14 cellular contexts compared by ENCODE assay signal in genomic region chr13:110989331-110989730, GRCh38.
"Had no signal": no experiment of that assay in that cellular context is flagged by ENCODE, and none has a peak within 500 bp of the region (broad histone marks: within the 10 kb centered on the region; RNA-seq: fewer than 3 reads in every experiment).

No MANE protein-coding gene starts in this region.

- H3K27ac Mint-ChIP-seq: activated CD4-positive, alpha-beta memory T cell treated with anti-CD3 and anti-CD28 coated beads, Interleukin-2, amount 10 ng/mL, durations not matched to agents 7 days and 5 days; activated CD4-positive, alpha-beta T cell treated with anti-CD3 and anti-CD28 coated beads for 36 hours; memory B cell; stimulated activated naive CD8-positive, alpha-beta T cell treated with anti-CD3 and anti-CD28 coated beads, Interleukin-15, amount 100 ng/mL, for 72 hours; T-cell had no signal

- H3K4me3 ChIP-seq: testis had no signal

- H3K27ac ChIP-seq: foreskin keratinocyte, testis, WERI-Rb-1 had no signal

- H3K4me1 ChIP-seq: foreskin keratinocyte, testis had no signal

- H3K4me1 Mint-ChIP-seq: activated CD4-positive, alpha-beta memory T cell treated with anti-CD3 and anti-CD28 coated beads, Interleukin-2, amount 10 ng/mL, durations not matched to agents 7 days and 5 days; activated CD4-positive, alpha-beta T cell treated with anti-CD3 and anti-CD28 coated beads for 36 hours; memory B cell; stimulated activated naive CD8-positive, alpha-beta T cell treated with anti-CD3 and anti-CD28 coated beads, Interleukin-15, amount 100 ng/mL, for 72 hours; T-cell had no signal

- H3K9me3 ChIP-seq: testis had no signal

- DNase-seq: activated CD4-positive, alpha-beta memory T cell treated with anti-CD3 and anti-CD28 coated beads, Interleukin-2, amount 10 ng/mL, durations not matched to agents 7 days and 5 days; activated CD4-positive, alpha-beta T cell treated with anti-CD3 and anti-CD28 coated beads for 36 hours; activated CD8-positive, alpha-beta memory T cell treated with anti-CD3 and anti-CD28 coated beads, Interleukin-2, amount 50 U/mL, for 48 hours; caudate nucleus; cortex of kidney; foreskin keratinocyte; head of caudate nucleus; stimulated activated CD4-positive, alpha-beta T cell treated with anti-CD3 and anti-CD28 coated beads, Interleukin-4, amount 100 ng/mL, for 4 hours; stimulated activated naive CD8-positive, alpha-beta T cell treated with anti-CD3 and anti-CD28 coated beads, Interleukin-15, amount 100 ng/mL, for 72 hours; T-cell; T1000; testis; WERI-Rb-1 had no signal

- H3K27me3 ChIP-seq: testis had no signal

- H3K36me3 Mint-ChIP-seq: memory B cell, T-cell had no signal

- H3K9me3 Mint-ChIP-seq: activated CD4-positive, alpha-beta memory T cell treated with anti-CD3 and anti-CD28 coated beads, Interleukin-2, amount 10 ng/mL, durations not matched to agents 7 days and 5 days; memory B cell; stimulated activated naive CD8-positive, alpha-beta T cell treated with anti-CD3 and anti-CD28 coated beads, Interleukin-15, amount 100 ng/mL, for 72 hours; T-cell had no signal

- H3K36me3 ChIP-seq: WERI-Rb-1 had no signal

- H3K4me3 Mint-ChIP-seq: activated CD4-positive, alpha-beta memory T cell treated with anti-CD3 and anti-CD28 coated beads, Interleukin-2, amount 10 ng/mL, durations not matched to agents 7 days and 5 days; activated CD4-positive, alpha-beta T cell treated with anti-CD3 and anti-CD28 coated beads for 36 hours; memory B cell; stimulated activated naive CD8-positive, alpha-beta T cell treated with anti-CD3 and anti-CD28 coated beads, Interleukin-15, amount 100 ng/mL, for 72 hours; T-cell had no signal

- ATAC-seq: activated CD4-positive, alpha-beta T cell treated with anti-CD3 and anti-CD28 coated beads for 36 hours; foreskin keratinocyte; stimulated activated naive CD8-positive, alpha-beta T cell treated with anti-CD3 and anti-CD28 coated beads, Interleukin-15, amount 100 ng/mL, for 72 hours; T-cell had no signal
